Comparison of ENCODE assay signal across 8 cellular contexts in the genomic region with DNA sequence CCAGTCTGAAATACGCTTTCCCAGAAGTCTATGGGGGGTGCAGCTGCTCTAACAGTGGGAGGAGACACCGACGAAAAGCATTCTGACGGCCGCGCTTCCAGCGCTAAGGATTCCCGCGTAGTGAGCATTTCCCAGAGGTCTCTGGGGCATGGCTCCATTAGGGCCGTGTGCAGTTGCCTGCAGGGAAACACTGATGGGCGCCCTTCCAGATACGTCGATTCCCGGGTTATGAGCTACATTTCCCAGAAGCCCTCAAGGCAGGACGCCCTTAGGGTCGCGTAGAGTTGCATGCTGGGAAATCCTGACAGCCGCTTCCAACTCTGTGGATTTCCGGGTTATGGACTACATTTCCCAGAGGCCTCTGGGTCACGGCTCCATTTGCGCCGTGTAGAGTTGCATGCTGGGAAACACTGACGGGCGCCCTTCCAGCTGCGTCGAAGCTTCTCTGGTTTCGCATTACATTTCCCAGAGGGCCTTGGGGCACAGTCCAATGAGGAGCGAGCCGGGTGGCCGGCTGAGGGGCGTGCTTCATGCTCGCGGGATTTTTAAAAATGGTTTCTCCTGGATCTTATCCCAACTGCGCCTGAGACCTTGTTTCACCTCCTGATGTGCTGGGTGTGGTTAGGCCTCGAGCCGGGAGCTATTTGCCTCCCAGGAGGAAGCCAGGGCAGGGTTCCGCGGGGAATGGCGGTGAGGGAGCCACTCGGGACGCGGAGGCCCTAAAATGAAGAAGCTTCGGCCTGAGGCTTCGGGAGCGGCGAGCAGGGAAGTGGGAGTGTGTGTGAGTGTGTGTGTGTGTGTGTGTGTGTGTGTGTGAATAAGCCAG. TPM values are rescaled to one million over a fixed set of nuclear protein-coding genes. Genes with fewer than 3 reads are reported as not detected.
DNase-seq lines count a peak whose midpoint lies in the region; ATAC-seq and TF ChIP-seq lines count a peak whose summit lies in the region.

No MANE protein-coding gene starts in this region.

- no peaks in the 10 kb centered on the region for H3K27me3 Mint-ChIP-seq in chondrocyte (ENCODE audit: low read depth)

- no peaks in the 10 kb centered on the region for H3K27me3 ChIP-seq in kidney epithelial cell (ENCODE audit: control insufficient read depth, insufficient read depth, low read length)

- H3K36me3 Mint-ChIP-seq in chondrocyte (ENCODE audit: low read depth), result peaks cover 6% of the 10 kb centered on the region

- H3K4me3 ChIP-seq in kidney epithelial cell (ENCODE audit: low read depth, low read length), result peak overlapping the region; percentile 58

- peaks cover 14% of the 10 kb centered on the region for H3K4me1 Mint-ChIP-seq in chondrocyte (ENCODE audit: low read depth)

- ATAC-seq in GM18520 (IDR thresholded peaks at IDR 0.05; ENCODE audit: unreplicated experiment) (peak; percentile 95), HG03064 (IDR thresholded peaks at IDR 0.05; ENCODE audit: low read depth, unreplicated experiment) (peak; percentile 90)

- H3K9me3 Mint-ChIP-seq in chondrocyte (ENCODE audit: low read depth), result peaks cover 19% of the 10 kb centered on the region

- H3K36me3 ChIP-seq in kidney epithelial cell (ENCODE audit: control insufficient read depth, insufficient read depth, low read length), result no peaks in the 10 kb centered on the region

- peak overlapping the region; percentile 98 for H3K4me3 Mint-ChIP-seq in chondrocyte (ENCODE audit: unreplicated experiment)

- H3K27ac Mint-ChIP-seq in chondrocyte (ENCODE audit: unreplicated experiment), result peak overlapping the region; percentile 80

- TF ChIP-seq CTCF in chondrocyte (IDR thresholded peaks at IDR 0.05), result no peak
- TF ChIP-seq CTCF in kidney epithelial cell (IDR thresholded peaks at IDR 0.05; ENCODE audit: insufficient read depth, low read length, poor library complexity, severe bottlenecking), result no peak

- DNase-seq in 8988T, result peak; percentile 46
- peak; percentile 97 for DNase-seq in NCI-H2171 treated with DMSO at 0.1 percent for 48 hours (lab: John Stamatoyannopoulos, UW)
- peak; percentile 79 for DNase-seq in activated CD4-positive, alpha-beta T cell treated with anti-CD3 and anti-CD28 coated beads for 1 hour
- DNase-seq in chondrocyte (ENCODE audit: low spot score), result no peak
- peak; percentile 96 for DNase-seq in kidney epithelial cell (ENCODE audit: low read depth)
- peak; percentile 88 for DNase-seq in stimulated activated CD4-positive, alpha-beta T cell treated with anti-CD3 and anti-CD28 coated beads, Interleukin-15, amount 100 ng/mL, for 24 hours

RNA-seq across cellular contexts. Expression of gene ZNF331, which starts 17.2 kb away (rescaled TPM):
- total RNA-seq in chondrocyte (7.9 to 9.1 TPM (median 7.9 TPM) in 3 replicates), kidney epithelial cell (4.2 and 5.8 TPM in 2 replicates)

RNA-seq across cellular contexts. Expression of gene ZNF813, which starts 53.2 kb away (rescaled TPM):
- total RNA-seq in chondrocyte (2.2 to 2.6 TPM (median 2.4 TPM) in 3 replicates), kidney epithelial cell (2.9 and 3.9 TPM in 2 replicates)
